9 cellular contexts compared by ENCODE assay signal in the genomic region with DNA sequence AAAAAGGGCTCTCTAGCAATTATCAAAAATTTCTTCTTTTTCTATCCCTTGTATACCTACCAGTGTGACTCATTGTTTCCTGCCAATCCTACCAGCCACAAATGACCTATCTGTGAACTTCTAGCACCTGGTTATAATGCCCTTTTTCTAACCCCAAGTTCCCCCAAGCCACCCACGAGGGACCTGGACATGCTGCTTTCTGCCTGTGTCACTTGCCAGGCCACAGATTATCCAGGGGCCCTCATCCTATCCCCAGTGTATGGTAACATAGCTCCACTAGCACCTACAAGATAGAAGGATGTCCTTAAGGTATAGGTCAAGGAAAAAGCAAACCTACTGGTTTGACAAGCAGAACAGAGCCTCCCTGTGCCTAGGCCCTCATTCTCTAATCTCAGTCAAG. TPM values are rescaled to one million over a fixed set of nuclear protein-coding genes. Genes with fewer than 3 reads are reported as not detected.
DNase-seq lines count a peak whose midpoint lies in the region; ATAC-seq and TF ChIP-seq lines count a peak whose summit lies in the region.
"Had no signal": no experiment of that assay in that cellular context is flagged by ENCODE, and none has a peak within 500 bp of the region (broad histone marks: within the 10 kb centered on the region; RNA-seq: fewer than 3 reads in every experiment).

No MANE protein-coding gene starts in this region.

- intact Hi-C loops in psoas muscle (cut with DNase I): no loop called here
- intact Hi-C loops in lower leg skin (cut with DNase I; ENCODE audit: low total_unique reads): no loop called here

- peaks cover 3% of the 10 kb centered on the region for H3K36me3 Mint-ChIP-seq in mesothelial cell of epicardium

- H3K27ac Mint-ChIP-seq in mesothelial cell of epicardium: no peak overlapping the region

- H3K27ac ChIP-seq in psoas muscle: no peak overlapping the region

- no peaks in the 10 kb centered on the region for H3K9me3 ChIP-seq in psoas muscle

- no peaks in the 10 kb centered on the region for H3K27me3 Mint-ChIP-seq in mesothelial cell of epicardium (ENCODE audit: low read depth)

- no peak for TF ChIP-seq POLR2A in lower leg skin (IDR thresholded peaks at IDR 0.05)

- DNase-seq in Jurkat, Clone E6-1 (ENCODE audit: low read depth, low spot score): peak; percentile 31
- peak; percentile 19 for DNase-seq in activated T-helper 9 cell treated with anti-CD3 and anti-CD28 coated beads, Interleukin-2, amount 50 U/mL, for 16 hours (ENCODE audit: low read depth)
- peak; percentile 62 for DNase-seq in stimulated activated CD4-positive, alpha-beta T cell treated with anti-CD3 and anti-CD28 coated beads, Interleukin-15, amount 100 ng/mL, for 24 hours
- DNase-seq in NCI-H2081 treated with DMSO at 0.1 percent for 48 hours (lab: John Stamatoyannopoulos, UW) (no peak), psoas muscle (no peak), mesothelial cell of epicardium (ENCODE audit: low spot score in 2 of 2, unreplicated experiment in 2 of 2) (no peak), lower leg skin (ENCODE audit: low spot score in 2 of 2) (no peak)
- DNase-seq: NCI-H1417 treated with DMSO at 0.1 percent for 48 hours had no signal

- no peaks in the 10 kb centered on the region for H3K9me3 Mint-ChIP-seq in mesothelial cell of epicardium

- 23 to 46% (median 35%) methylated on average over 1 of the region's 1 CpG for WGBS in psoas muscle, 3 donors
- 25 to 39% methylated on average over 1 of the region's 1 CpG for WGBS in lower leg skin, 2 donors

- H3K27me3 ChIP-seq in psoas muscle (ENCODE audit: insufficient read depth in 3 of 3, low read length in 2 of 3): no peaks in the 10 kb centered on the region

- ATAC-seq in GM18868 (IDR thresholded peaks at IDR 0.05; ENCODE audit: unreplicated experiment) (peak; percentile 49), psoas muscle (no peak)

- H3K4me3 Mint-ChIP-seq in mesothelial cell of epicardium: no peak overlapping the region

- peaks cover 32% of the 10 kb centered on the region for H3K4me1 ChIP-seq in psoas muscle

- H3K36me3 ChIP-seq in psoas muscle (ENCODE audit: insufficient read depth in 1 of 2, low read depth in 1 of 2): no peaks in the 10 kb centered on the region

- no peak overlapping the region for H3K4me3 ChIP-seq in Jurkat, Clone E6-1 (ENCODE audit: low read length)
- H3K4me3 ChIP-seq in psoas muscle (no peak overlapping the region), lower leg skin (ENCODE audit: low read depth, poor library complexity, severe bottlenecking) (no peak overlapping the region)

- H3K4me1 Mint-ChIP-seq in mesothelial cell of epicardium: peaks cover 11% of the 10 kb centered on the region

- TF ChIP-seq CTCF in psoas muscle (IDR thresholded peaks at IDR 0.05) (no peak), mesothelial cell of epicardium (IDR thresholded peaks at IDR 0.05; ENCODE audit: unreplicated experiment) (no peak), lower leg skin (IDR thresholded peaks at IDR 0.05) (no peak)

RNA-seq across cellular contexts. Expression of a gene that starts 26.8 kb away (rescaled TPM):
- 13.6 TPM for polyA plus RNA-seq in Jurkat, Clone E6-1 (2012; ENCODE audit: insufficient read depth, insufficient read length)
- total RNA-seq in psoas muscle (10 to 100 TPM; 52.5 to 95.2 (median 65.0) TPM), mesothelial cell of epicardium (65.4 to 70.7 TPM (median 66.4 TPM) in 3 replicates), lower leg skin (10 to 100 TPM; 15.5 to 28.1 (median 24.4) TPM)
- 10 to 100 TPM in 2 of 3 donors, 1 to 10 TPM in 1; 7.8 to 21.9 (median 14.7) TPM for polyA plus RNA-seq in psoas muscle

Comparison
In these comparisons a context has a peak if more than half of its experiments do, and no peak if none do; other contexts are left out.
1. DNase-seq: peak in Jurkat, Clone E6-1 (single experiment), activated T-helper 9 cell treated with anti-CD3 and anti-CD28 coated beads, Interleukin-2, amount 50 U/mL, for 16 hours (single experiment) and stimulated activated CD4-positive, alpha-beta T cell treated with anti-CD3 and anti-CD28 coated beads, Interleukin-15, amount 100 ng/mL, for 24 hours (single experiment); none in NCI-H2081 treated with DMSO at 0.1 percent for 48 hours (single experiment), psoas muscle (0 of 2), mesothelial cell of epicardium (0 of 2) and lower leg skin (0 of 2).